7 cellular contexts compared by ENCODE assay signal in the genomic region with DNA sequence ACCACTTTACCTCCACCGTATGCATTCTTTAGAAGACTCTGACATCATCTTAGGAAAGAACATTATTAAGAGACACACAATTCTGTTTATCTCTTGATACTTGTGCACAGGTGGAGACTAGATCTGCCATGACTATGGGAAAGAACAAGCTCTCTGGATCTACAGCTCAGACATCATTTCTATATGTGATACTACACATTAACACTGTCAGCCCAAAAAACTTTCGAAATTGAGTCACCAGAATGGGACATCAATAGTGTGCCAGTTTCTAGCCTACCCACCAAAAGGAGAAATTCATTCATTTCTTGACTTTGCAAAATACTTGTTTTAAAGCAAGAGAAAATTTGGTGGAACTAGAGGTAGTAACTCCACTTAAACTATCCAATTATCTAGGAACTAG.
"Had no signal": no experiment of that assay in that cellular context is flagged by ENCODE, and none has a peak within 500 bp of the region (broad histone marks: within the 10 kb centered on the region; RNA-seq: fewer than 3 reads in every experiment).

No MANE protein-coding gene starts in this region.

- H2AFZ ChIP-seq: GM23338 had no signal

- FAIRE-seq: H1, H54, HepG2 had no signal

- H3K27ac Mint-ChIP-seq: H9, IgD-negative memory B cell had no signal

- H3K9me3 Mint-ChIP-seq: GM23338, H9, IgD-negative memory B cell had no signal

- ATAC-seq: GM23338, HepG2 had no signal

- H3K36me3 Mint-ChIP-seq: IgD-negative memory B cell had no signal

- H3K4me3 Mint-ChIP-seq: H9, IgD-negative memory B cell had no signal

- DNase-seq: H9, HCEC 1CT had no signal
